In genomic region chr11:126391970-126392637, GRCh38 we compare ENCODE assay signal across 8 cellular contexts. TPM values are rescaled to one million over a fixed set of nuclear protein-coding genes. Genes with fewer than 3 reads are reported as not detected.
DNase-seq lines count a peak whose midpoint lies in the region; ATAC-seq and TF ChIP-seq lines count a peak whose summit lies in the region.

No MANE protein-coding gene starts in this region.

- peak overlapping the region in 4 of 5 donors; percentile 8 to 46 (median 27) for H3K27ac ChIP-seq in stomach

- H3K4me1 ChIP-seq in stomach: peaks cover 5 to 33% (median 19%) of the 10 kb centered on the region in 4 donors

- ATAC-seq in GM21825 (IDR thresholded peaks at IDR 0.05; ENCODE audit: unreplicated experiment): peak; percentile 73
- no peak for ATAC-seq in HG02840 (IDR thresholded peaks at IDR 0.05; ENCODE audit: low FRiP score, unreplicated experiment)

- intact Hi-C loops in stomach (cut with DNase I; ENCODE audit: low total_unique reads): no loop called here

- H3K9me3 ChIP-seq in stomach: no peaks in the 10 kb centered on the region

- TF ChIP-seq CTCF in fibroblast of villous mesenchyme (IDR thresholded peaks at IDR 0.05; ENCODE audit: insufficient read depth, low read depth, low read length): peak; percentile 28
- TF ChIP-seq CTCF in stomach (IDR thresholded peaks at IDR 0.05): peak in 1 of 7 experiments; percentile 17

- no peaks in the 10 kb centered on the region for H3K36me3 ChIP-seq in stomach

- no peak for TF ChIP-seq POLR2A in stomach (IDR thresholded peaks at IDR 0.05)

- peak; percentile 84 for DNase-seq in DMS79 treated with DMSO at 0.1 percent for 48 hours (lab: John Stamatoyannopoulos, UW)
- peak; percentile 37 to 54 for DNase-seq in NOMO-1 (lab: John Stamatoyannopoulos, UW; ENCODE audit: unreplicated experiment in 2 of 2)
- no peak for DNase-seq in fibroblast of villous mesenchyme (ENCODE audit: low read depth)
- DNase-seq in stomach: no peak
- DNase-seq in stimulated activated CD4-positive, alpha-beta T cell treated with anti-CD3 and anti-CD28 coated beads, Interleukin-4, amount 100 ng/mL, for 4 hours: no peak
- no peak for DNase-seq in NCI-H2196 (lab: John Stamatoyannopoulos, UW; ENCODE audit: unreplicated experiment)

- 52 to 71% (median 66%) methylated on average over 8 of the region's 8 CpGs for WGBS in stomach, 5 donors

- H3K4me3 ChIP-seq in fibroblast of villous mesenchyme (ENCODE audit: low read depth, low read length) (no peak overlapping the region), stomach (no peak overlapping the region)

- TF ChIP-seq EP300 in stomach (IDR thresholded peaks at IDR 0.05): no peak

- H3K27me3 ChIP-seq in stomach: no peaks in the 10 kb centered on the region

RNA-seq across cellular contexts. Expression of gene ST3GAL4, which starts 36.6 kb away (rescaled TPM):
- total RNA-seq in fibroblast of villous mesenchyme (16.8 and 17.1 TPM in 2 replicates), stomach (10 to 100 TPM in 3 of 5 donors, 1 to 10 TPM in 1, not detected in 1; 9.9 to 31.0 (median 18.4) TPM)
- polyA plus RNA-seq in stomach: 10 to 100 TPM; 12.5 to 26.0 (median 15.7) TPM

Comparison
In these comparisons a context has a peak if more than half of its experiments do, and no peak if none do; other contexts are left out.
1. DNase-seq: peak in DMS79 treated with DMSO at 0.1 percent for 48 hours (single experiment) and NOMO-1 (2 of 2); none in fibroblast of villous mesenchyme (single experiment), stomach (single experiment), stimulated activated CD4-positive, alpha-beta T cell treated with anti-CD3 and anti-CD28 coated beads, Interleukin-4, amount 100 ng/mL, for 4 hours (0 of 2) and NCI-H2196 (single experiment).